Comparison of ENCODE assay signal across 9 cellular contexts in genomic region chrX:48083212-48083611, GRCh38. TPM values are rescaled to one million over a fixed set of nuclear protein-coding genes. Genes with fewer than 3 reads are reported as not detected.
DNase-seq lines count a peak whose midpoint lies in the region; ATAC-seq and TF ChIP-seq lines count a peak whose summit lies in the region.
"Had no signal": no experiment of that assay in that cellular context is flagged by ENCODE, and none has a peak within 500 bp of the region (broad histone marks: within the 10 kb centered on the region; RNA-seq: fewer than 3 reads in every experiment).

No MANE protein-coding gene starts in this region.

- H3K9me3 ChIP-seq in Peyer's patch (no peaks in the 10 kb centered on the region), prostate gland (no peaks in the 10 kb centered on the region)

- DNase-seq in ELF-1 (ENCODE audit: low read depth, low spot score) = peak; percentile 81
- peak in 2 of 3 donors; percentile 22 to 69 for DNase-seq in Peyer's patch
- peak; percentile 45 for DNase-seq in activated naive CD4-positive, alpha-beta T cell treated with Interleukin-2 at 50 U/mL for 16 hours
- DNase-seq in germinal center (ENCODE audit: low spot score) = peak; percentile 70
- peak; percentile 17 for DNase-seq in prostate gland (ENCODE audit: low spot score)

- TF ChIP-seq POLR2A in Peyer's patch (IDR thresholded peaks at IDR 0.05) = no peak
- no peak for TF ChIP-seq POLR2A in prostate gland (IDR thresholded peaks at IDR 0.05)

- H3K27ac ChIP-seq in Peyer's patch = no peak overlapping the region
- H3K27ac ChIP-seq in prostate gland = no peak overlapping the region

- H3K36me3 ChIP-seq in Peyer's patch (no peaks in the 10 kb centered on the region), prostate gland (no peaks in the 10 kb centered on the region)

- H3K4me1 ChIP-seq in Peyer's patch (no peaks in the 10 kb centered on the region), prostate gland (replicated peaks) (no peaks in the 10 kb centered on the region)

- intact Hi-C loops in prostate gland (cut with DNase I) = no loop called here

- no peaks in the 10 kb centered on the region for H3K27me3 ChIP-seq in Peyer's patch
- no peaks in the 10 kb centered on the region for H3K27me3 ChIP-seq in prostate gland (replicated peaks; ENCODE audit: insufficient read depth)

- H3K4me3 ChIP-seq in Peyer's patch = no peak overlapping the region
- no peak overlapping the region for H3K4me3 ChIP-seq in prostate gland

- peak; percentile 7 to 59 (median 48) for TF ChIP-seq CTCF in Peyer's patch (IDR thresholded peaks at IDR 0.05)
- peak in 3 of 4 experiments; percentile 17 to 49 (median 49) for TF ChIP-seq CTCF in prostate gland (IDR thresholded peaks at IDR 0.05)

- ATAC-seq in HG02938 (IDR thresholded peaks at IDR 0.05; ENCODE audit: unreplicated experiment) = peak; percentile 52
- ATAC-seq in HG02970 (IDR thresholded peaks at IDR 0.05; ENCODE audit: low FRiP score, unreplicated experiment) = no peak
- no peak for ATAC-seq in HG03378 (IDR thresholded peaks at IDR 0.05; ENCODE audit: unreplicated experiment)

- 9% methylated on average over 9 of the region's 9 CpGs for WGBS in prostate gland

RNA-seq across cellular contexts. Expression of gene ZNF630, which starts 11.8 kb away (rescaled TPM):
- 10 to 100 TPM in 1 of 4 donors, 1 to 10 TPM in 3; 2.3 to 20.6 (median 7.1) TPM for total RNA-seq in Peyer's patch
- 1 to 10 TPM; 5.2 to 5.6 TPM for total RNA-seq in prostate gland

RNA-seq across cellular contexts. Expression of gene SPACA5B, which starts 47.2 kb away (rescaled TPM):
- not detected for total RNA-seq in Peyer's patch
- total RNA-seq in prostate gland = not detected
- total RNA-seq: urinary bladder had no signal

Comparison
In these comparisons a context has a peak if more than half of its experiments do, and no peak if none do; other contexts are left out.
1. DNase-seq: peak in every context shown above with its lines; median percentile 81 in ELF-1; 70 in germinal center; 46 in Peyer's patch; 45 in activated naive CD4-positive, alpha-beta T cell treated with Interleukin-2 at 50 U/mL for 16 hours; 17 in prostate gland.